ENCODE assay signal across 1 cellular context in genomic region chr14:61328629-61329262, GRCh38.
TF ChIP-seq lines count a peak whose summit lies in the region.

No MANE protein-coding gene starts in this region.

TF ChIP-seq in GM23338, 12 proteins besides CTCF, POLR2A, EP300 and RAD21 (continued from another document):
- no peak for TF ChIP-seq ZNF462 (CRISPR knock-in tag; IDR thresholded peaks at IDR 0.05)
- no peak for TF ChIP-seq EZH2phosphoT487 (IDR thresholded peaks at IDR 0.05; ENCODE audit: unreplicated experiment)
- no peak for TF ChIP-seq REST (IDR thresholded peaks at IDR 0.05; ENCODE audit: unreplicated experiment)
- no peak for TF ChIP-seq POLR2AphosphoS5 (IDR thresholded peaks at IDR 0.05; ENCODE audit: low read depth)
- no peak for TF ChIP-seq NANOG (IDR thresholded peaks at IDR 0.05; ENCODE audit: borderline replicate concordance)
- no peak for TF ChIP-seq EZH2 (IDR thresholded peaks at IDR 0.05; ENCODE audit: low read depth, unreplicated experiment)
- TF ChIP-seq CREB1 (CRISPR knock-in tag; IDR thresholded peaks at IDR 0.05; ENCODE audit: low read depth) = no peak
